ENCODE assay signal across 1 cellular context in genomic region chr6:35511980-35512379, GRCh38.
TF ChIP-seq lines count a peak whose summit lies in the region.

No MANE protein-coding gene starts in this region.

TF ChIP-seq in SK-N-SH treated with all-trans-retinoic acid at 6 μM for 48 hours, 23 proteins besides CTCF, POLR2A, EP300 and RAD21 (continued from another document):
- no peak for TF ChIP-seq ZC3H10 (CRISPR knock-in tag; IDR thresholded peaks at IDR 0.05)
